In the genomic region with DNA sequence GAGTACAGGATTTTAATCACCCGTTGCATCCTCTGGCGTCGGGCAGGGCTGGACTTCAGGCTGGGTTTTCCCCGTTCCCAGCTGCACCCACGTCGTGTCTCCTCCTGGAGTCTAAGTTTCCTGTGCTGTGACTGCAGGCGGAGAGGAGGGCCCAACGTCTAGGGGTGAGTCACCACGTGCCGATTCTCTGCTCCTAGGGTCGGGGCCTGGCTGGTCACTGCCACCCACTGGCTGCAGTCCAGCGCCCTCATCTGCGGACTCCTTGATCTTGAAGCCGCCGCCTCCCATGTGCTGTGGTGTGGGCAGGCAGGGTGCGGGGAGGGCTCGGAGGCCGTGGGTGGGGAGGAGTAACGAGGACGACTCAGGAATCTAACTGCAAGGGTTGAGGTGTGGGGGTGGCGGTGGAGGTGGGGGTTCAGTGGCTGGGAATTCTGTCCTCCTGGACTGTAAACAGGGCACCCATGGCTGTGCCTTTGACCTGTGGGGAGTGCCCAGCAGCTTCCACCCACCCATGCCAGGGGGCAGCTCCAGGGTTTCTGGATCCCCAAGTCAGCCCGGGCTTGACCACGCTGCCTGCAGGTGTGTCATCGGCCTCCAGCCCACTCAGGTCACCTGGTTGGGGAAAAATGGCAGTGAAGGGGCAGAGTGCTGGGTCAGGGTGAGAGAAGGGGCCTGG, we compare ENCODE assay signal across 11 cellular contexts.
A peak's percentile ranks its signal among the peaks of the same experiment; 100 is the strongest.
DNase-seq lines count a peak whose midpoint lies in the region; ATAC-seq lines count a peak whose summit lies in the region.
"Had no signal": no experiment of that assay in that cellular context is flagged by ENCODE, and none has a peak within 500 bp of the region (broad histone marks: within the 10 kb centered on the region; RNA-seq: fewer than 3 reads in every experiment).

No MANE protein-coding gene starts in this region.

- H3K9me3 ChIP-seq in GM23248 (ENCODE audit: low read depth) (no peaks in the 10 kb centered on the region), T-helper 17 cell (ENCODE audit: control insufficient read depth, low read length, poor library complexity, severe bottlenecking) (no peaks in the 10 kb centered on the region)

- H3K36me3 ChIP-seq in GM23248 (ENCODE audit: low read depth): no peaks in the 10 kb centered on the region

- peak; percentile 15 for ATAC-seq in Right ventricle myocardium inferior
- no peak for ATAC-seq in HG02852 (IDR thresholded peaks at IDR 0.05; ENCODE audit: unreplicated experiment)
- ATAC-seq in T-helper 17 cell: no peak

- H3F3A ChIP-seq in GM23248 (ENCODE audit: insufficient read depth): no peaks in the 10 kb centered on the region

- no peaks in the 10 kb centered on the region for H3K9me2 ChIP-seq in GM23248 (ENCODE audit: insufficient read depth)

- H3K4me3 Mint-ChIP-seq in T-helper 17 cell: no peak overlapping the region
- H3K4me3 Mint-ChIP-seq: activated naive CD8-positive, alpha-beta T cell; naive B cell had no signal

- H3K4me3 ChIP-seq in GM23248: no peak overlapping the region

- H3K4me1 ChIP-seq in GM23248 (ENCODE audit: insufficient read depth): peaks cover 8% of the 10 kb centered on the region; the same call in 1 of the 2 replicates

- peaks cover 16% of the 10 kb centered on the region for H3K27me3 ChIP-seq in GM23248 (replicated peaks; ENCODE audit: insufficient read depth)

- WGBS in GM23248 (ENCODE audit: low coverage in 1 of 2, low lambda C conversion rate in 2 of 2, missing lambda C conversion rate in 2 of 2), 2 experiments: 17 to 19% methylated on average over 20 to 24 of the region's 24 CpGs

- H3K27me3 Mint-ChIP-seq in T-helper 17 cell: peaks cover 64% of the 10 kb centered on the region

- no peak overlapping the region for H3K9ac ChIP-seq in GM23248

- H2AFZ ChIP-seq in GM23248: 0 out of 2 replicates have a peak overlapping the region, but pooled peaks have one; percentile 11

- H3K4me2 ChIP-seq in GM23248 (ENCODE audit: unreplicated experiment): peak overlapping the region; percentile 12

- intact Hi-C loops in Right ventricle myocardium inferior (cut with DNase I): no loop called here

- no peak overlapping the region for H3K27ac ChIP-seq in GM23248

- no peaks in the 10 kb centered on the region for H4K20me1 ChIP-seq in GM23248 (ENCODE audit: insufficient read depth)

- DNase-seq in GM23248 (peak; percentile 95), SW480 (ENCODE audit: low spot score) (peak; percentile 89), Right ventricle myocardium inferior (ENCODE audit: missing footprints) (no peak), pulmonary artery endothelial cell (ENCODE audit: low read depth, low spot score) (peak; percentile 58), T-helper 17 cell (no peak)
- DNase-seq in stimulated activated CD4-positive, alpha-beta T cell treated with anti-CD3 and anti-CD28 coated beads, Interleukin-2, amount 100 ng/mL, for 48 hours: no peak
- no peak for DNase-seq in activated naive CD4-positive, alpha-beta T cell (lab: John Stamatoyannopoulos, UW)
- DNase-seq: naive B cell, NCI-H2107 had no signal

- H3K27ac Mint-ChIP-seq in T-helper 17 cell: no peak overlapping the region
- H3K27ac Mint-ChIP-seq: activated naive CD8-positive, alpha-beta T cell; naive B cell had no signal

- H3K4me1 Mint-ChIP-seq in T-helper 17 cell: peaks cover 7% of the 10 kb centered on the region

- in situ Hi-C loops in GM23248 (cut with MboI): no loop called here

- peaks cover 6% of the 10 kb centered on the region for H3K36me3 Mint-ChIP-seq in T-helper 17 cell (ENCODE audit: low read depth)
- H3K36me3 Mint-ChIP-seq: activated naive CD8-positive, alpha-beta T cell; naive B cell had no signal

- no peaks in the 10 kb centered on the region for H3K79me2 ChIP-seq in GM23248 (ENCODE audit: insufficient read depth)

Comparison
In these comparisons a context has a peak if more than half of its experiments do, and no peak if none do; other contexts are left out.
1. DNase-seq: peak in GM23248 (single experiment), SW480 (single experiment) and pulmonary artery endothelial cell (single experiment); none in Right ventricle myocardium inferior (single experiment), stimulated activated CD4-positive, alpha-beta T cell treated with anti-CD3 and anti-CD28 coated beads, Interleukin-2, amount 100 ng/mL, for 48 hours (0 of 2), activated naive CD4-positive, alpha-beta T cell (0 of 4) and T-helper 17 cell (0 of 3).